ENCODE assay signal across 1 cellular context in the genomic region with DNA sequence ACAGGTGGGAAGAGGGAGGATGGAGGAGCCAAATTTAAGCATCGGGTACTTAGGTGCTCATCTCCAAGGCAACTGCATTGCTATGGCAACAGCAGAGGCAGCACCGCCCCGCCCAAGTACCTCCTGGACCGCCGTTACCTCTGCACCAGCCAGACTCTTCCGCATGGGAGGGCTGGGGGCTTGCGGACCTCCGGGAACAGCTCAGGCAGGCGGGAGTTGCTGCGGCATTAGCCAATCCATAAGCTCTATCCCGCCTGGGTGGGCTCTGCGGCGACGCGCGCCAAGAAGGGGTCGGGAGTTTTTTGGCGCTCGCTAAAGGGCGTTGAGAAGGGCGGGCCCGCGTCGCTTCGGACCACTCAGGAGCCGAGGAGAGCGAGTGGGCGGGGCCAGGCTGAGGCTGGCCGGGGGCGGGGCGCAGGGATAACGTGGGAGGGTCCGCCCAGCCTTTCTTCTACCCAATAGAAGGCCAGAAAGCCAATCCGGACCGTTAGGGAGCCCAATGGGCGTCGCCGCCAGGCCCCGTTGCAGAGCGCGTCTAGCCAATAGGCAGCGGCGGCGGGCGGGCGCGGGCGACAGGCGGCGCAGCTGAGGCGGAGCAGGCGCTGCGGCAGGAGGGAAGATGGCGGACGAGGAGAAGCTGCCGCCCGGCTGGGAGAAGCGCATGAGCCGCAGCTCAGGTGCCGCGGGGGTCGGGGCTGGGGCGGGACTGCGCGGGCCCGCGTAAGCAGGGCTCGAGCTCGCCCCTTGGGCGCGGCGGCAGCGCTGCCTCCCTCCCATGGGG.
TF ChIP-seq lines count a peak whose summit lies in the region.

PIN1 (plus strand) TSS at position 593 of the 781 bp plus-strand sequence; CDS start at position 620, 27 bp downstream.

TF ChIP-seq in K562, 482 proteins besides CTCF, POLR2A, EP300 and RAD21 (continued from another document and continues in another):
- TF ChIP-seq ATF6 (CRISPR knock-in tag; IDR thresholded peaks at IDR 0.05) (no peak; the same call in 1 of the 2 replicates), SP2 (IDR thresholded peaks at IDR 0.05; ENCODE audit: extremely low read depth, low read depth, low read length, poor library complexity, severe bottlenecking) (peak; percentile 87), SLC30A9 (CRISPR knock-in tag; IDR thresholded peaks at IDR 0.05) (no peak), PTTG1 (tag; IDR thresholded peaks at IDR 0.05; ENCODE audit: low read depth) (no peak), FOXA3 (CRISPR knock-in tag; conservative IDR thresholded peaks at IDR 0.05 in 1 of 2, IDR thresholded peaks at IDR 0.05 in 1 of 2) (peak in 1 of 2 experiments; percentile 64; a peak in 1 of 4 replicates), ZNF384 (IDR thresholded peaks at IDR 0.05; ENCODE audit: low read depth, low read length) (no peak), GABPB1 (CRISPR knock-in tag; IDR thresholded peaks at IDR 0.05) (peak; percentile 45; the same call in 1 of the 2 replicates), ZBTB8A (IDR thresholded peaks at IDR 0.05; ENCODE audit: partially characterized antibody) (no peak), POLR2B (IDR thresholded peaks at IDR 0.05; ENCODE audit: low read depth, partially characterized antibody) (no peak), CHD1 (IDR thresholded peaks at IDR 0.05; ENCODE audit: low read length) (no peak), HCFC1 (IDR thresholded peaks at IDR 0.05; ENCODE audit: low read depth, low read length) (peak; percentile 51), CBX5 (IDR thresholded peaks at IDR 0.05; ENCODE audit: borderline replicate concordance, low read depth) (no peak), HDAC3 (IDR thresholded peaks at IDR 0.05; ENCODE audit: borderline replicate concordance, partially characterized antibody) (no peak), ZEB2 (IDR thresholded peaks at IDR 0.05) (peak; percentile 92), E2F8 (IDR thresholded peaks at IDR 0.05; ENCODE audit: low read depth, partially characterized antibody) (peak; percentile 75), ZSCAN29 (IDR thresholded peaks at IDR 0.05) (no peak), CREM (IDR thresholded peaks at IDR 0.05; ENCODE audit: low read depth) (peak; percentile 89), ZNF398 (CRISPR knock-in tag; IDR thresholded peaks at IDR 0.05) (no peak), NR2C2 (CRISPR knock-in tag; IDR thresholded peaks at IDR 0.05) (peak; percentile 39; the same call in 1 of the 2 replicates), NR2C2 (tag; IDR thresholded peaks at IDR 0.05) (peak; percentile 50; the same call in 1 of the 2 replicates), FOS (IDR thresholded peaks at IDR 0.05; ENCODE audit: extremely low read depth, insufficient read length) (peak; percentile 95), ZNF143 (CRISPR knock-in tag; IDR thresholded peaks at IDR 0.05) (0 out of 2 replicates have a peak, but pooled peaks have one; percentile 44), RCOR1 (IDR thresholded peaks at IDR 0.05; ENCODE audit: borderline replicate concordance in 1 of 2, low read depth in 2 of 2, low read length in 2 of 2) (peak in 1 of 2 experiments; percentile 99; a peak in 3 of 4 replicates), NFIX (CRISPR knock-in tag; IDR thresholded peaks at IDR 0.05; ENCODE audit: low read depth) (no peak), KLF16 (IDR thresholded peaks at IDR 0.05) (peak; percentile 65), ELF4 (CRISPR knock-in tag; IDR thresholded peaks at IDR 0.05) (0 out of 2 replicates have a peak, but pooled peaks have one; percentile 51), MAZ (CRISPR knock-in tag; conservative IDR thresholded peaks at IDR 0.05 in 1 of 2, IDR thresholded peaks at IDR 0.05 in 1 of 2) (peak; percentile 73 to 93), MBD2 (IDR thresholded peaks at IDR 0.05; ENCODE audit: borderline replicate concordance, low read depth) (peak; percentile 97), ZNF77 (CRISPR knock-in tag; IDR thresholded peaks at IDR 0.05) (no peak), ILF3 (IDR thresholded peaks at IDR 0.05; ENCODE audit: borderline replicate concordance) (peak; percentile 19; the same call in 1 of the 2 replicates), HNRNPLL (IDR thresholded peaks at IDR 0.05; ENCODE audit: low read depth, low read length, poor library complexity, severe bottlenecking) (peak; percentile 36), BRD4 (IDR thresholded peaks at IDR 0.05) (no peak), ZBTB17 (CRISPR knock-in tag; IDR thresholded peaks at IDR 0.05) (0 out of 2 replicates have a peak, but pooled peaks have one; percentile 37), BCOR (IDR thresholded peaks at IDR 0.05) (no peak), SRSF1 (IDR thresholded peaks at IDR 0.05; ENCODE audit: low read depth, low read length) (no peak), ZNF740 (CRISPR knock-in tag; IDR thresholded peaks at IDR 0.05) (no peak), ZNF740 (tag; IDR thresholded peaks at IDR 0.05) (no peak), KDM5B (IDR thresholded peaks at IDR 0.05; ENCODE audit: insufficient replicate concordance, low read depth, low read length) (peak; percentile 44), SP1 (CRISPR knock-in tag; IDR thresholded peaks at IDR 0.05) (peak; percentile 96), ZNF79 (CRISPR knock-in tag; IDR thresholded peaks at IDR 0.05; ENCODE audit: low read depth) (no peak), BCLAF1 (IDR thresholded peaks at IDR 0.05; ENCODE audit: borderline replicate concordance in 1 of 2, control insufficient read depth in 1 of 2, low read depth in 2 of 2, low read length in 1 of 2) (no peak), SREBF1 (IDR thresholded peaks at IDR 0.05; ENCODE audit: borderline replicate concordance, low read depth, low read length) (no peak)
- TF ChIP-seq, protein P1, sequence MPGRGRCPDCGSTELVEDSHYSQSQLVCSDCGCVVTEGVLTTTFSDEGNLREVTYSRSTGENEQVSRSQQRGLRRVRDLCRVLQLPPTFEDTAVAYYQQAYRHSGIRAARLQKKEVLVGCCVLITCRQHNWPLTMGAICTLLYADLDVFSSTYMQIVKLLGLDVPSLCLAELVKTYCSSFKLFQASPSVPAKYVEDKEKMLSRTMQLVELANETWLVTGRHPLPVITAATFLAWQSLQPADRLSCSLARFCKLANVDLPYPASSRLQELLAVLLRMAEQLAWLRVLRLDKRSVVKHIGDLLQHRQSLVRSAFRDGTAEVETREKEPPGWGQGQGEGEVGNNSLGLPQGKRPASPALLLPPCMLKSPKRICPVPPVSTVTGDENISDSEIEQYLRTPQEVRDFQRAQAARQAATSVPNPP (IDR thresholded peaks at IDR 0.05; ENCODE audit: borderline replicate concordance, insufficient read depth, insufficient read length) = no peak
- TF ChIP-seq, protein P2, sequence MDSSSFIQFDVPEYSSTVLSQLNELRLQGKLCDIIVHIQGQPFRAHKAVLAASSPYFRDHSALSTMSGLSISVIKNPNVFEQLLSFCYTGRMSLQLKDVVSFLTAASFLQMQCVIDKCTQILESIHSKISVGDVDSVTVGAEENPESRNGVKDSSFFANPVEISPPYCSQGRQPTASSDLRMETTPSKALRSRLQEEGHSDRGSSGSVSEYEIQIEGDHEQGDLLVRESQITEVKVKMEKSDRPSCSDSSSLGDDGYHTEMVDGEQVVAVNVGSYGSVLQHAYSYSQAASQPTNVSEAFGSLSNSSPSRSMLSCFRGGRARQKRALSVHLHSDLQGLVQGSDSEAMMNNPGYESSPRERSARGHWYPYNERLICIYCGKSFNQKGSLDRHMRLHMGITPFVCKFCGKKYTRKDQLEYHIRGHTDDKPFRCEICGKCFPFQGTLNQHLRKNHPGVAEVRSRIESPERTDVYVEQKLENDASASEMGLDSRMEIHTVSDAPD (CRISPR knock-in tag; IDR thresholded peaks at IDR 0.05) = no peak
- TF ChIP-seq, protein P3, sequence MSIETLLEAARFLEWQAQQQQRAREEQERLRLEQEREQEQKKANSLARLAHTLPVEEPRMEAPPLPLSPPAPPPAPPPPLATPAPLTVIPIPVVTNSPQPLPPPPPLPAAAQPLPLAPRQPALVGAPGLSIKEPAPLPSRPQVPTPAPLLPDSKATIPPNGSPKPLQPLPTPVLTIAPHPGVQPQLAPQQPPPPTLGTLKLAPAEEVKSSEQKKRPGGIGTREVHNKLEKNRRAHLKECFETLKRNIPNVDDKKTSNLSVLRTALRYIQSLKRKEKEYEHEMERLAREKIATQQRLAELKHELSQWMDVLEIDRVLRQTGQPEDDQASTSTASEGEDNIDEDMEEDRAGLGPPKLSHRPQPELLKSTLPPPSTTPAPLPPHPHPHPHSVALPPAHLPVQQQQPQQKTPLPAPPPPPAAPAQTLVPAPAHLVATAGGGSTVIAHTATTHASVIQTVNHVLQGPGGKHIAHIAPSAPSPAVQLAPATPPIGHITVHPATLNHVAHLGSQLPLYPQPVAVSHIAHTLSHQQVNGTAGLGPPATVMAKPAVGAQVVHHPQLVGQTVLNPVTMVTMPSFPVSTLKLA (conservative IDR thresholded peaks at IDR 0.05) = peak; percentile 14 to 70; a peak in 1 of 4 replicates
